1 cellular context compared by ENCODE assay signal in genomic region chr16:1764971-1765370, GRCh38.
TF ChIP-seq lines count a peak whose summit lies in the region.

No MANE protein-coding gene starts in this region.

TF ChIP-seq in GM23338, 12 proteins besides CTCF, POLR2A, EP300 and RAD21:
- TF ChIP-seq NANOG (IDR thresholded peaks at IDR 0.05; ENCODE audit: borderline replicate concordance) (no peak), EZH2 (IDR thresholded peaks at IDR 0.05; ENCODE audit: low read depth, unreplicated experiment) (no peak), REST (IDR thresholded peaks at IDR 0.05; ENCODE audit: unreplicated experiment) (no peak), ZNF462 (CRISPR knock-in tag; IDR thresholded peaks at IDR 0.05) (no peak), EZH2phosphoT487 (IDR thresholded peaks at IDR 0.05; ENCODE audit: unreplicated experiment) (no peak), JUNB (IDR thresholded peaks at IDR 0.05; ENCODE audit: unreplicated experiment) (no peak), ZNF331 (CRISPR knock-in tag; IDR thresholded peaks at IDR 0.05; ENCODE audit: low read depth) (no peak), POLR2AphosphoS5 (IDR thresholded peaks at IDR 0.05; ENCODE audit: low read depth) (no peak)
